In the genomic region with DNA sequence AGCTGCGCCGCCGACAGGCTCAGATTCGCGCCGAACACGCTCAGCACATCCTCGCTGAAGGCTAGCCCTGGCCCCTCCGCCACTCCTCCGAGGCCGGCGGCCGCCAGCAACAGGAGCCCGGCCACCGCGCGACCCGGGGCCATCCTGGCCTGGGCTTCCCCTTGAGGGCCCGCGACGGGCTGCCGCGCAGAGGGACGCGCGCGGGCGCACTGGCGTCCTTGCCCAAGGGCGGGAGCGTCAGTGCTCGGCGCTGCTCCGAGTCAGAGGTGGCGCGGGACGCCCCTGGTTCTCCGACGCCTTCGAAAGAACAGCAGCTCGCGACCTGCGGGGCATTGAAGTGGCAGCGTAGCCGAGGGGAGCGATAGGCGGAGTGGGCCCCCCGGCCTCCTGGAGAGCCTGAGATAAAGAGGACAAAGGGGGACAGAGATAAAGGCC, we compare ENCODE assay signal across 8 cellular contexts. TPM values are rescaled to one million over a fixed set of nuclear protein-coding genes. Genes with fewer than 3 reads are reported as not detected.
A peak's percentile ranks its signal among the peaks of the same experiment; 100 is the strongest.
DNase-seq lines count a peak whose midpoint lies in the region; ATAC-seq and TF ChIP-seq lines count a peak whose summit lies in the region.

No MANE protein-coding gene starts in this region.

- TF ChIP-seq CTCF in GM13976 (IDR thresholded peaks at IDR 0.05; ENCODE audit: borderline replicate concordance, control extremely low read depth, extremely low read depth, insufficient read depth, missing control alignments) = no peak
- no peak for TF ChIP-seq CTCF in lower lobe of right lung (IDR thresholded peaks at IDR 0.05)

- H3K9me3 ChIP-seq in MG63 = no peaks in the 10 kb centered on the region
- H3K9me3 ChIP-seq in lower lobe of right lung = no peaks in the 10 kb centered on the region

- peaks cover 19% of the 10 kb centered on the region for H3K36me3 Mint-ChIP-seq in activated CD4-positive, alpha-beta T cell treated with anti-CD3 and anti-CD28 coated beads for 36 hours (ENCODE audit: low read depth)

- no peaks in the 10 kb centered on the region for H3K27me3 ChIP-seq in MG63
- H3K27me3 ChIP-seq in lower lobe of right lung (ENCODE audit: low read depth) = no peaks in the 10 kb centered on the region

- in situ Hi-C loops in GM13976 (cut with MboI; ENCODE audit: low sequenced_read_pairs, unreplicated experiment) = no loop called here

- CTCF ChIA-PET in activated CD4-positive, alpha-beta T cell treated with anti-CD3 and anti-CD28 coated beads for 36 hours (lab: Charles Lee) = interaction anchor here (0.7 to 3.0 kb wide), 9 partner anchors 9 to 272 kb away, joined by 3 to 20 read pairs (median 4); no protein-coding TSS in a partner anchor

- H3K27ac Mint-ChIP-seq in activated CD4-positive, alpha-beta T cell treated with anti-CD3 and anti-CD28 coated beads for 36 hours = peak overlapping the region; percentile 99

- H3K4me3 Mint-ChIP-seq in activated CD4-positive, alpha-beta T cell treated with anti-CD3 and anti-CD28 coated beads for 36 hours = peak overlapping the region; percentile 86

- no peaks in the 10 kb centered on the region for H3K9me3 Mint-ChIP-seq in activated CD4-positive, alpha-beta T cell treated with anti-CD3 and anti-CD28 coated beads for 36 hours (ENCODE audit: low read depth)

- H3K27ac ChIP-seq in lower lobe of right lung = peak overlapping the region; percentile 86

- peak; percentile 78 for DNase-seq in GM13976 (ENCODE audit: low spot score)
- peak; percentile 9 for DNase-seq in HCEC 1CT
- DNase-seq in MG63 = peak; percentile 45
- peak; percentile 84 for DNase-seq in activated CD4-positive, alpha-beta T cell treated with anti-CD3 and anti-CD28 coated beads for 36 hours
- peak; percentile 44 for DNase-seq in dermis blood vessel endothelial cell
- DNase-seq in lower lobe of right lung = peak; percentile 84
- DNase-seq in stimulated activated CD4-positive, alpha-beta T cell treated with anti-CD3 and anti-CD28 coated beads, TNF-alpha, amount 100 ng/mL, for 48 hours (ENCODE audit: low read depth in 3 of 3) = peak; percentile 55 to 60 (median 56)
- DNase-seq in OCI-M2 (lab: John Stamatoyannopoulos, UW; ENCODE audit: unreplicated experiment) = no peak

- no peaks in the 10 kb centered on the region for H3K27me3 Mint-ChIP-seq in activated CD4-positive, alpha-beta T cell treated with anti-CD3 and anti-CD28 coated beads for 36 hours

- H3K4me1 Mint-ChIP-seq in activated CD4-positive, alpha-beta T cell treated with anti-CD3 and anti-CD28 coated beads for 36 hours = peaks cover 47% of the 10 kb centered on the region

- peak overlapping the region; percentile 55 for H3K4me3 ChIP-seq in MG63
- peak overlapping the region; percentile 73 for H3K4me3 ChIP-seq in lower lobe of right lung

- ATAC-seq in activated CD4-positive, alpha-beta T cell treated with anti-CD3 and anti-CD28 coated beads for 36 hours = peak; percentile 56
- ATAC-seq in lower lobe of right lung = peak; percentile 86 to 91

- H3K4me1 ChIP-seq in lower lobe of right lung = peaks cover 17% of the 10 kb centered on the region

- H3K36me3 ChIP-seq in MG63 = no peaks in the 10 kb centered on the region
- no peaks in the 10 kb centered on the region for H3K36me3 ChIP-seq in lower lobe of right lung

- POLR2A ChIA-PET in activated CD4-positive, alpha-beta T cell treated with anti-CD3 and anti-CD28 coated beads for 36 hours (lab: Charles Lee) = interaction anchor here (0.5 to 1.5 kb wide), 7 partner anchors 25 to 852 kb away, joined by 3 to 9 read pairs (median 3); partner anchors contain the start of gene UBE2D3

- intact Hi-C loops in activated CD4-positive, alpha-beta T cell treated with anti-CD3 and anti-CD28 coated beads for 36 hours (cut with DNase I, micrococcal nuclease) = loop anchor here (1.0 to 10.0 kb wide), 8 partner anchors 82 to 756 kb away; partner anchors contain the start of genes NFKB1 (in 1 of the 2), SLC9B1 (in 1 of the 2), SLC9B2 (in 1 of the 2) and UBE2D3 (in 1 of the 2)
- intact Hi-C loops in lower lobe of right lung (cut with DNase I) = no loop called here

RNA-seq across cellular contexts. Expression of gene SLC39A8, which starts 0.7 kb away (rescaled TPM):
- total RNA-seq in MG63 (2014; rRNA removed; shearing (Covaris generic); ENCODE audit: low replicate concordance) = 2.1 and 5.5 TPM in 2 replicates
- total RNA-seq in activated CD4-positive, alpha-beta T cell treated with anti-CD3 and anti-CD28 coated beads for 36 hours = 10 to 100 TPM; 46.9 to 53.5 TPM
- 3.1 and 4.8 TPM in 2 replicates for total RNA-seq in dermis blood vessel endothelial cell
- 370 TPM for total RNA-seq in lower lobe of right lung
